In genomic region chr1:12573015-12573825, GRCh38 we compare ENCODE assay signal across 12 cellular contexts. TPM values are rescaled to one million over a fixed set of nuclear protein-coding genes. Genes with fewer than 3 reads are reported as not detected.
DNase-seq lines count a peak whose midpoint lies in the region; ATAC-seq and TF ChIP-seq lines count a peak whose summit lies in the region.
"Had no signal": no experiment of that assay in that cellular context is flagged by ENCODE, and none has a peak within 500 bp of the region (broad histone marks: within the 10 kb centered on the region; RNA-seq: fewer than 3 reads in every experiment).

No MANE protein-coding gene starts in this region.

- CTCF ChIA-PET in IMR-90 (lab: Yijun Ruan, JAX) = no interaction called here
- CTCF ChIA-PET in activated CD8-positive, alpha-beta T cell treated with anti-CD3 and anti-CD28 coated beads, Interleukin-2, amount 10 ng/mL, durations not matched to agents 7 days and 5 days (lab: Charles Lee) = no interaction called here

- peak overlapping the region; percentile 21; the same call in 1 of the 2 replicates for H3K4ac ChIP-seq in IMR-90 (ENCODE audit: low read depth, low read length)

- no peak overlapping the region for H2AFZ ChIP-seq in IMR-90 (replicated peaks; ENCODE audit: low read length, poor library complexity)

- H3K4me3 ChIP-seq in IMR-90 (ENCODE audit: insufficient read depth, low read depth, low read length) = no peak overlapping the region
- no peak overlapping the region for H3K4me3 ChIP-seq in heart right ventricle
- H3K4me3 ChIP-seq in gastrocnemius medialis = no peak overlapping the region
- H3K4me3 ChIP-seq: BLaER1 treated with 17β-estradiol and CSF1 and Interleukin-3, amounts not matched to agents 10 nM and 100 nM; Peyer's patch had no signal

- no peaks in the 10 kb centered on the region for H3K4me1 ChIP-seq in IMR-90 (ENCODE audit: control insufficient read depth, insufficient read depth, low read length)
- peaks cover 0 to 17% (median 9%) of the 10 kb centered on the region in 9 donors for H3K4me1 ChIP-seq in heart right ventricle
- peaks cover 4 to 14% of the 10 kb centered on the region in 2 donors for H3K4me1 ChIP-seq in gastrocnemius medialis
- H3K4me1 ChIP-seq: BLaER1 treated with 17β-estradiol and CSF1 and Interleukin-3, amounts not matched to agents 10 nM and 100 nM; Peyer's patch had no signal

- H2BK20ac ChIP-seq in IMR-90 (ENCODE audit: low read depth, low read length) = peak overlapping the region; percentile 33

- no peaks in the 10 kb centered on the region for H4K20me1 ChIP-seq in IMR-90 (ENCODE audit: insufficient read depth, low read length)
- H4K20me1 ChIP-seq: BLaER1 treated with 17β-estradiol and CSF1 and Interleukin-3, amounts not matched to agents 10 nM and 100 nM had no signal

- DNase-seq in IMR-90 = no peak
- DNase-seq in activated CD8-positive, alpha-beta T cell treated with anti-CD3 and anti-CD28 coated beads, Interleukin-2, amount 10 ng/mL, durations not matched to agents 7 days and 5 days = no peak
- DNase-seq in heart right ventricle = peak; percentile 45 to 60
- peak in 1 of 2 donors; percentile 67 for DNase-seq in gastrocnemius medialis
- no peak for DNase-seq in NCI-H774 (lab: John Stamatoyannopoulos, UW)
- no peak for DNase-seq in hepatic stellate cell (ENCODE audit: low spot score)
- DNase-seq: H7, MV-4-11, Peyer's patch had no signal

- no peak overlapping the region for H3K4me2 ChIP-seq in IMR-90 (ENCODE audit: low read depth, low read length)
- H3K4me2 ChIP-seq: BLaER1 treated with 17β-estradiol and CSF1 and Interleukin-3, amounts not matched to agents 10 nM and 100 nM had no signal

- H3K23ac ChIP-seq in IMR-90 (ENCODE audit: low read depth, low read length) = no peak overlapping the region

- H3K27me3 ChIP-seq in IMR-90 (ENCODE audit: control insufficient read depth, insufficient read depth, low read length) (no peaks in the 10 kb centered on the region), heart right ventricle (no peaks in the 10 kb centered on the region), gastrocnemius medialis (no peaks in the 10 kb centered on the region)
- H3K27me3 ChIP-seq: BLaER1 treated with 17β-estradiol and CSF1 and Interleukin-3, amounts not matched to agents 10 nM and 100 nM; Peyer's patch had no signal

- no peak overlapping the region for H3K9ac ChIP-seq in IMR-90 (ENCODE audit: low read depth, low read length)
- H3K9ac ChIP-seq: BLaER1 treated with 17β-estradiol and CSF1 and Interleukin-3, amounts not matched to agents 10 nM and 100 nM had no signal

- no peak for TF ChIP-seq CTCF in IMR-90 (conservative IDR thresholded peaks at IDR 0.05; ENCODE audit: low read depth, low read length)
- TF ChIP-seq CTCF in heart right ventricle (IDR thresholded peaks at IDR 0.05) = no peak
- TF ChIP-seq CTCF in gastrocnemius medialis (IDR thresholded peaks at IDR 0.05 in 4 of 5, conservative IDR thresholded peaks at IDR 0.05 in 1 of 5) = no peak

- H4K8ac ChIP-seq in IMR-90 (ENCODE audit: low read depth in 2 of 2, low read length in 2 of 2) = no peak overlapping the region

- H3K4me1 Mint-ChIP-seq in activated CD8-positive, alpha-beta T cell treated with anti-CD3 and anti-CD28 coated beads, Interleukin-2, amount 10 ng/mL, durations not matched to agents 7 days and 5 days (ENCODE audit: low read depth) = no peaks in the 10 kb centered on the region
- no peaks in the 10 kb centered on the region for H3K4me1 Mint-ChIP-seq in stimulated activated memory B cell treated with anti-CD40 and anti-IgM and Interleukin-4, amounts not matched to agents 10 μg/mL and 1 μg/mL and 100 μg/mL, for 72 hours

- peak overlapping the region; percentile 30; the same call in 1 of the 2 replicates for H2AK5ac ChIP-seq in IMR-90 (ENCODE audit: low read depth, low read length)

- H3K9me3 Mint-ChIP-seq in activated CD8-positive, alpha-beta T cell treated with anti-CD3 and anti-CD28 coated beads, Interleukin-2, amount 10 ng/mL, durations not matched to agents 7 days and 5 days (ENCODE audit: insufficient read depth) = no peaks in the 10 kb centered on the region
- H3K9me3 Mint-ChIP-seq in stimulated activated memory B cell treated with anti-CD40 and anti-IgM and Interleukin-4, amounts not matched to agents 10 μg/mL and 1 μg/mL and 100 μg/mL, for 72 hours = no peaks in the 10 kb centered on the region

- no TSS peak for BruUV-seq in IMR-90 (replicated peaks; lab: Mats Ljungman, UMichigan)

- H4K91ac ChIP-seq in IMR-90 (ENCODE audit: insufficient read depth, low read depth, low read length) = 0 out of 2 replicates have a peak overlapping the region, but pooled peaks have one; percentile 11

- H3K36me3 Mint-ChIP-seq in activated CD8-positive, alpha-beta T cell treated with anti-CD3 and anti-CD28 coated beads, Interleukin-2, amount 10 ng/mL, durations not matched to agents 7 days and 5 days (ENCODE audit: low read depth) = peaks cover 71% of the 10 kb centered on the region
- peaks cover 42% of the 10 kb centered on the region for H3K36me3 Mint-ChIP-seq in stimulated activated memory B cell treated with anti-CD40 and anti-IgM and Interleukin-4, amounts not matched to agents 10 μg/mL and 1 μg/mL and 100 μg/mL, for 72 hours

- H3K36me3 ChIP-seq in IMR-90 (ENCODE audit: control insufficient read depth, insufficient read depth, low read length) (peaks cover 37% of the 10 kb centered on the region), heart right ventricle (peaks cover 0 to 100% (median 51%) of the 10 kb centered on the region in 9 donors), gastrocnemius medialis (peaks cover 0 to 49% of the 10 kb centered on the region in 2 donors)
- H3K36me3 ChIP-seq: BLaER1 treated with 17β-estradiol and CSF1 and Interleukin-3, amounts not matched to agents 10 nM and 100 nM had no signal

- no peak overlapping the region for H3K14ac ChIP-seq in IMR-90 (replicated peaks; ENCODE audit: low read depth, low read length)

- peaks cover 11% of the 10 kb centered on the region for H3K9me1 ChIP-seq in IMR-90 (ENCODE audit: insufficient read depth, low read length)

- H3K56ac ChIP-seq in IMR-90 (ENCODE audit: extremely low read depth, insufficient read depth, low read length) = no peak overlapping the region; the same call in 1 of the 2 replicates

- H2BK5ac ChIP-seq in IMR-90 (ENCODE audit: low read depth, low read length, poor library complexity, severe bottlenecking) = no peak overlapping the region

- peak overlapping the region; percentile 52 for H3K27ac Mint-ChIP-seq in activated CD8-positive, alpha-beta T cell treated with anti-CD3 and anti-CD28 coated beads, Interleukin-2, amount 10 ng/mL, durations not matched to agents 7 days and 5 days
- H3K27ac Mint-ChIP-seq in stimulated activated memory B cell treated with anti-CD40 and anti-IgM and Interleukin-4, amounts not matched to agents 10 μg/mL and 1 μg/mL and 100 μg/mL, for 72 hours = no peak overlapping the region

- no peak overlapping the region for H3K4me3 Mint-ChIP-seq in activated CD8-positive, alpha-beta T cell treated with anti-CD3 and anti-CD28 coated beads, Interleukin-2, amount 10 ng/mL, durations not matched to agents 7 days and 5 days
- no peak overlapping the region for H3K4me3 Mint-ChIP-seq in stimulated activated memory B cell treated with anti-CD40 and anti-IgM and Interleukin-4, amounts not matched to agents 10 μg/mL and 1 μg/mL and 100 μg/mL, for 72 hours

- POLR2A ChIA-PET in IMR-90 (lab: Charles Lee; ENCODE audit: unreplicated experiment) = no interaction called here
- POLR2A ChIA-PET in activated CD8-positive, alpha-beta T cell treated with anti-CD3 and anti-CD28 coated beads, Interleukin-2, amount 10 ng/mL, durations not matched to agents 7 days and 5 days (lab: Charles Lee) = no interaction called here

- intact Hi-C loops in IMR-90 (cut with micrococcal nuclease) = no loop called here
- intact Hi-C loops in heart right ventricle (cut with DNase I) = no loop called here
- intact Hi-C loops in gastrocnemius medialis (cut with DNase I; ENCODE audit: low total_unique reads) = no loop called here

- H3K27me3 Mint-ChIP-seq in activated CD8-positive, alpha-beta T cell treated with anti-CD3 and anti-CD28 coated beads, Interleukin-2, amount 10 ng/mL, durations not matched to agents 7 days and 5 days (ENCODE audit: low read depth) = no peaks in the 10 kb centered on the region
- no peaks in the 10 kb centered on the region for H3K27me3 Mint-ChIP-seq in stimulated activated memory B cell treated with anti-CD40 and anti-IgM and Interleukin-4, amounts not matched to agents 10 μg/mL and 1 μg/mL and 100 μg/mL, for 72 hours

- H3K27ac ChIP-seq in IMR-90 (ENCODE audit: insufficient read depth, low read length) (no peak overlapping the region), heart right ventricle (peak overlapping the region in 9 of 10 donors; percentile 20 to 80 (median 61)), gastrocnemius medialis (peak overlapping the region; percentile 65 to 78 (median 68))
- H3K27ac ChIP-seq: BLaER1 treated with 17β-estradiol and CSF1 and Interleukin-3, amounts not matched to agents 10 nM and 100 nM; Peyer's patch had no signal

- dilution Hi-C loops in IMR-90 (cut with HindIII; ENCODE audit: low sequenced_read_pairs, unreplicated experiment) = no loop called here

- H3K18ac ChIP-seq in IMR-90 (ENCODE audit: low read depth, low read length) = no peak overlapping the region

- no peak overlapping the region for H2AK9ac ChIP-seq in IMR-90 (replicated peaks; ENCODE audit: low read depth, low read length, poor library complexity)

- no peak overlapping the region for H2BK15ac ChIP-seq in IMR-90 (ENCODE audit: low read depth, low read length)

- in situ Hi-C loops in IMR-90 (cut with MboI; ENCODE audit: low sequenced_read_pairs) = no loop called here
- in situ Hi-C loops in gastrocnemius medialis (cut with MboI; ENCODE audit: low sequenced_read_pairs in 4 of 4) = no loop called here

- no peak for ATAC-seq in IMR-90 (ENCODE audit: low read depth)
- no peak for ATAC-seq in activated CD8-positive, alpha-beta T cell treated with anti-CD3 and anti-CD28 coated beads, Interleukin-2, amount 10 ng/mL, durations not matched to agents 7 days and 5 days
- ATAC-seq in heart right ventricle = peak; percentile 57 to 83 (median 68)
- peak; percentile 53 to 68 for ATAC-seq in gastrocnemius medialis
- no peak for ATAC-seq in GM19455 (IDR thresholded peaks at IDR 0.05; ENCODE audit: unreplicated experiment)
- no peak for ATAC-seq in stimulated activated memory B cell treated with anti-CD40 and anti-IgM and Interleukin-4, amounts not matched to agents 10 μg/mL and 1 μg/mL and 100 μg/mL, for 72 hours

- 0 out of 2 replicates have a peak overlapping the region, but pooled peaks have one; percentile 13 for H2BK120ac ChIP-seq in IMR-90 (ENCODE audit: low read depth, low read length)

- H4K5ac ChIP-seq in IMR-90 (ENCODE audit: low read depth, low read length) = no peak overlapping the region

- no peak for TF ChIP-seq RAD21 in IMR-90 (IDR thresholded peaks at IDR 0.05; ENCODE audit: low read length)

- TF ChIP-seq POLR2A in IMR-90 (IDR thresholded peaks at IDR 0.05; ENCODE audit: low read depth, low read length) (no peak), gastrocnemius medialis (IDR thresholded peaks at IDR 0.05) (no peak)

- H3K79me1 ChIP-seq in IMR-90 (ENCODE audit: low read depth in 1 of 2, low read length in 2 of 2) = no peaks in the 10 kb centered on the region

- H3K9me3 ChIP-seq in IMR-90 (ENCODE audit: control insufficient read depth, insufficient read depth, low read length) (no peaks in the 10 kb centered on the region), heart right ventricle (no peaks in the 10 kb centered on the region), gastrocnemius medialis (no peaks in the 10 kb centered on the region)
- H3K9me3 ChIP-seq: BLaER1 treated with 17β-estradiol and CSF1 and Interleukin-3, amounts not matched to agents 10 nM and 100 nM; Peyer's patch had no signal

- 100% methylated on average over 1 of the region's 9 CpGs; no CpG with 5 or more reads in 1 of the 2 experiments for WGBS in IMR-90 (ENCODE audit: extremely low coverage in 2 of 2, insufficient read length in 1 of 2), 2 experiments
- WGBS in heart right ventricle, 2 donors = 71 to 79% methylated on average over 9 of the region's 9 CpGs

RNA-seq across cellular contexts. Expression of gene DHRS3, which starts 44.8 kb away (rescaled TPM):
- total RNA-seq in IMR-90 (2012; rRNA removed) (11.4 and 14.5 TPM in 2 replicates), heart right ventricle (10 to 100 TPM; 50.8 to 88.3 (median 63.7) TPM), gastrocnemius medialis (100 to 1,000 TPM in 1 of 4 donors, 10 to 100 TPM in 3; 28.5 to 108 (median 67.0) TPM)
- polyA plus RNA-seq in IMR-90 (2012; rRNA removed) (10.2 and 11.2 TPM in 2 replicates), heart right ventricle (10 to 100 TPM; 39.9 to 93.5 TPM)
- polyA plus RNA-seq in IMR-90 (2012; cell fraction: cytosol; rRNA removed) = 9.9 and 24.8 TPM in 2 replicates
- 16.2 and 25.0 TPM in 2 replicates for polyA plus RNA-seq in IMR-90 (2012; cell fraction: nucleus; rRNA removed; ENCODE audit: low replicate concordance)
- total RNA-seq in activated CD8-positive, alpha-beta T cell treated with anti-CD3 and anti-CD28 coated beads, Interleukin-2, amount 10 ng/mL, durations not matched to agents 7 days and 5 days = 10 to 100 TPM; 86.8 to 89.5 TPM

Comparison
In these comparisons a context has a peak if more than half of its experiments do, and no peak if none do; other contexts are left out.
1. ATAC-seq: peak in heart right ventricle (8 of 8) and gastrocnemius medialis (2 of 2); none in IMR-90 (single experiment), activated CD8-positive, alpha-beta T cell treated with anti-CD3 and anti-CD28 coated beads, Interleukin-2, amount 10 ng/mL, durations not matched to agents 7 days and 5 days (single experiment), GM19455 (single experiment) and stimulated activated memory B cell treated with anti-CD40 and anti-IgM and Interleukin-4, amounts not matched to agents 10 μg/mL and 1 μg/mL and 100 μg/mL, for 72 hours (single experiment).
2. DNase-seq: peak in heart right ventricle (2 of 2); none in IMR-90 (single experiment), activated CD8-positive, alpha-beta T cell treated with anti-CD3 and anti-CD28 coated beads, Interleukin-2, amount 10 ng/mL, durations not matched to agents 7 days and 5 days (single experiment), NCI-H774 (single experiment) and hepatic stellate cell (single experiment).